1 cellular context compared by ENCODE assay signal in genomic region chr1:229645296-229646050, GRCh38.
TF ChIP-seq lines count a peak whose summit lies in the region.

No MANE protein-coding gene starts in this region.

TF ChIP-seq in H1, 55 proteins besides CTCF, POLR2A, EP300 and RAD21:
- TF ChIP-seq RBBP5 (IDR thresholded peaks at IDR 0.05; ENCODE audit: borderline replicate concordance, low read depth, low read length) (no peak), BACH1 (IDR thresholded peaks at IDR 0.05; ENCODE audit: low read length) (no peak), SUZ12 (IDR thresholded peaks at IDR 0.05; ENCODE audit: low read length) (no peak)
